Comparison of ENCODE assay signal across 29 cellular contexts in the genomic region with DNA sequence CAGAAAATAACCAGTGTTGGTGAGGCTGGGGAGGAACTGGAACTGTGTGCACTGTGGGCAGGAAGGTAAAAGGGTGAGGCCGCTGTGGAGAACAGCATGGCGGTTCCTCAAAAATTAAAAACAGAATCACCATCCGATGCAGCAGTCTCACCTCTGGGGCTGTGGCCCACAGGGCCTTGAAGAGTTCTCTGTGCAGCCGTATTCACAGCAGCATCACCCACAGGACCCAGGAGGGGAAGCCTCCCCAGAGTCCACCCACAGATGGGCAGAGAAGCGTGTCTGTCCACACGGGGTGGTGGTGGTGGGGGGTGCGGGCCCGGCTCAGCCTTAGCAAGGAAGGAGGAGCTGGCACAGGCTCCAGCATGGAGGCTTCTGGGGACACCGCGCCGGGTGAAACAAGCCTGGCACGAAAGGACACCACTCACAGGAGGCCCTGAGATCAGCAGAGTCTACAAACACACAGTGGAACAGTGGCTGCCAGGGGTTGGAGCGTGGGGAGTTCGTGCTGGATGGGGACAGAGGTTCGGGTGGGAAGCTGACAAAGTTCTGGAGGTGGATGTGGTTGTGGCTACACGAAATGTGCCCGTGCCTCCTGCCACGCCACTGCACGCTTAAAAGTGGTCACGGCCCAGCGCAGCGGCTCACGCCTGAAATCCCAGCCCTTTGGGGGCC. TPM values are rescaled to one million over a fixed set of nuclear protein-coding genes. Genes with fewer than 3 reads are reported as not detected.
DNase-seq lines count a peak whose midpoint lies in the region; ATAC-seq, FAIRE-seq and TF ChIP-seq lines count a peak whose summit lies in the region.
"Had no signal": no experiment of that assay in that cellular context is flagged by ENCODE, and none has a peak within 500 bp of the region (broad histone marks: within the 10 kb centered on the region; RNA-seq: fewer than 3 reads in every experiment).

No MANE protein-coding gene starts in this region.

- H4K20me1 ChIP-seq in K562 (replicated peaks; ENCODE audit: control insufficient read depth, insufficient read depth, low read length), result peaks cover 25% of the 10 kb centered on the region

- peaks cover 9% of the 10 kb centered on the region for H3K4me1 Mint-ChIP-seq in activated CD8-positive, alpha-beta T cell treated with anti-CD3 and anti-CD28 coated beads, Interleukin-2, amount 10 ng/mL, durations not matched to agents 7 days and 5 days (ENCODE audit: low read depth)
- H3K4me1 Mint-ChIP-seq: GM23338 had no signal

- no peaks in the 10 kb centered on the region for H3K36me3 Mint-ChIP-seq in activated CD8-positive, alpha-beta T cell treated with anti-CD3 and anti-CD28 coated beads, Interleukin-2, amount 10 ng/mL, durations not matched to agents 7 days and 5 days (ENCODE audit: low read depth)
- H3K36me3 Mint-ChIP-seq: CD4-positive, CD25-positive, alpha-beta regulatory T cell; naive thymus-derived CD4-positive, alpha-beta T cell had no signal

- no peaks in the 10 kb centered on the region for H3K9me3 Mint-ChIP-seq in activated CD8-positive, alpha-beta T cell treated with anti-CD3 and anti-CD28 coated beads, Interleukin-2, amount 10 ng/mL, durations not matched to agents 7 days and 5 days (ENCODE audit: insufficient read depth)
- H3K9me3 Mint-ChIP-seq: CD4-positive, CD25-positive, alpha-beta regulatory T cell; GM23338; naive thymus-derived CD4-positive, alpha-beta T cell; T-helper 2 cell treated with Interferon-gamma antibody and Interleukin-4, amounts not matched to agents 5 μg/mL and 100 μg/mL, for 36 hours had no signal

- no peak overlapping the region for H3K4me2 ChIP-seq in K562 (ENCODE audit: insufficient read depth, low read length)
- H3K4me2 ChIP-seq: GM23338, KMS-11, SK-N-SH had no signal

- H2AFZ ChIP-seq in K562 (ENCODE audit: low read depth, low read length), result no peak overlapping the region
- H2AFZ ChIP-seq: GM23338 had no signal

- in situ Hi-C loops in K562 (cut with MboI), result loop anchor here (10.0 kb wide), 1 partner anchor 185 kb away; a partner anchor contains a TSS

- no peak for FAIRE-seq in K562 (lab: Jason Lieb, UNC)
- FAIRE-seq: islet of Langerhans, small intestine had no signal

- 25% methylated on average over 23 of the region's 23 CpGs for WGBS in K562 (ENCODE audit: insufficient coverage, low coverage, missing lambda C conversion rate)

- H3K27ac Mint-ChIP-seq in activated CD8-positive, alpha-beta T cell treated with anti-CD3 and anti-CD28 coated beads, Interleukin-2, amount 10 ng/mL, durations not matched to agents 7 days and 5 days, result no peak overlapping the region
- H3K27ac Mint-ChIP-seq: CD4-positive, CD25-positive, alpha-beta regulatory T cell; GM23338; T-helper 2 cell treated with Interferon-gamma antibody and Interleukin-4, amounts not matched to agents 5 μg/mL and 100 μg/mL, for 36 hours had no signal

- intact Hi-C loops in Right ventricle myocardium inferior (cut with DNase I), result loop anchor here (5.0 kb wide), 2 partner anchors 53 to 63 kb away; no protein-coding TSS in a partner anchor
- intact Hi-C loops in left ventricle myocardium inferior (cut with micrococcal nuclease), result loop anchor here (5.0 kb wide), 1 partner anchor 183 kb away; no protein-coding TSS in a partner anchor
- intact Hi-C loops in K562 (cut with micrococcal nuclease), result loop anchor here (10.0 kb wide), 1 partner anchor 65 kb away; no protein-coding TSS in a partner anchor
- intact Hi-C loops in mucosa of descending colon (cut with DNase I, micrococcal nuclease), result loop anchor here in 1 of 2 donors (5.0 kb wide), 1 partner anchor 183 kb away; no protein-coding TSS in a partner anchor
- intact Hi-C loops in upper lobe of right lung (cut with DNase I), result loop anchor here (5.0 kb wide), 1 partner anchor 183 kb away; no protein-coding TSS in a partner anchor

- no peaks in the 10 kb centered on the region for H3K27me3 Mint-ChIP-seq in activated CD8-positive, alpha-beta T cell treated with anti-CD3 and anti-CD28 coated beads, Interleukin-2, amount 10 ng/mL, durations not matched to agents 7 days and 5 days (ENCODE audit: low read depth)
- H3K27me3 Mint-ChIP-seq: CD4-positive, CD25-positive, alpha-beta regulatory T cell; naive thymus-derived CD4-positive, alpha-beta T cell; progenitor cell of endocrine pancreas had no signal

- H3K27me3 ChIP-seq in left ventricle myocardium inferior (ENCODE audit: low read depth) (no peaks in the 10 kb centered on the region), K562 (ENCODE audit: control insufficient read depth in 2 of 2, insufficient read depth in 2 of 2, low read length in 2 of 2) (peaks cover 34 to 68% of the 10 kb centered on the region in 2 experiments; a peak in 4 of 5 replicates), upper lobe of right lung (no peaks in the 10 kb centered on the region)
- H3K27me3 ChIP-seq: Peyer's patch, vagina had no signal

- no peak for TF ChIP-seq RAD21 in K562 (CRISPR knock-in tag; conservative IDR thresholded peaks at IDR 0.05 in 1 of 2, IDR thresholded peaks at IDR 0.05 in 1 of 2)

- peak; percentile 34 for DNase-seq in Right ventricle myocardium inferior (ENCODE audit: missing footprints)
- DNase-seq in left ventricle myocardium inferior, result no peak
- DNase-seq in K562 (ENCODE audit: extremely low read depth in 1 of 4, low spot score in 3 of 4), result no peak
- DNase-seq in mucosa of descending colon, result peak in 2 of 3 donors; percentile 17 to 47
- peak; percentile 65 for DNase-seq in upper lobe of right lung
- DNase-seq in NCI-H510A treated with DMSO at 0.1 percent for 48 hours (lab: John Stamatoyannopoulos, UW), result no peak
- DNase-seq in activated CD8-positive, alpha-beta T cell treated with anti-CD3 and anti-CD28 coated beads, Interleukin-2, amount 10 ng/mL, durations not matched to agents 7 days and 5 days, result no peak
- DNase-seq: activated CD4-positive, alpha-beta T cell treated with anti-CD3 and anti-CD28 coated beads, Interleukin-2, amount 50 U/mL, for 4 hours; activated T-cell treated with anti-CD3 and anti-CD28 coated beads for 4 hours; CD4-positive, CD25-positive, alpha-beta regulatory T cell; central memory CD4-positive, alpha-beta T cell; foreskin fibroblast; GDM1; hippocampal formation; mesenchymal stem cell; NCI-H1048; NCI-H1930; SK-N-SH; small intestine; stimulated activated CD4-positive, alpha-beta T cell treated with anti-CD3 and anti-CD28 coated beads, Interleukin-4, amount 100 ng/mL, for 24 hours had no signal

- TF ChIP-seq CTCF in left ventricle myocardium inferior (IDR thresholded peaks at IDR 0.05; ENCODE audit: borderline replicate concordance) (no peak), K562 (IDR thresholded peaks at IDR 0.05 in 2 of 3, conservative IDR thresholded peaks at IDR 0.05 in 1 of 3; ENCODE audit: insufficient read depth in 2 of 3, low read depth in 1 of 3, low read length in 3 of 3) (no peak), mucosa of descending colon (IDR thresholded peaks at IDR 0.05) (no peak), upper lobe of right lung (IDR thresholded peaks at IDR 0.05) (no peak)

- H3K4me1 ChIP-seq in left ventricle myocardium inferior, result peaks cover 13% of the 10 kb centered on the region
- H3K4me1 ChIP-seq in K562 (replicated peaks in 1 of 2; ENCODE audit: control insufficient read depth in 2 of 2, insufficient read depth in 2 of 2, low read length in 2 of 2), result peaks cover 0 to 63% of the 10 kb centered on the region in 2 experiments; a peak in 2 of 5 replicates
- H3K4me1 ChIP-seq in mucosa of descending colon (ENCODE audit: low read depth), result no peaks in the 10 kb centered on the region
- H3K4me1 ChIP-seq in upper lobe of right lung, result peaks cover 5% of the 10 kb centered on the region

- no peak for TF ChIP-seq POLR2A in K562 (conservative IDR thresholded peaks at IDR 0.05)

- H3K9me3 ChIP-seq in left ventricle myocardium inferior (replicated peaks) (no peaks in the 10 kb centered on the region), K562 (replicated peaks; ENCODE audit: control insufficient read depth, insufficient read depth, low read depth, low read length) (no peaks in the 10 kb centered on the region), mucosa of descending colon (no peaks in the 10 kb centered on the region), upper lobe of right lung (no peaks in the 10 kb centered on the region)
- H3K9me3 ChIP-seq: Peyer's patch, SK-N-SH, vagina had no signal

- H3K4me3 ChIP-seq in left ventricle myocardium inferior, result no peak overlapping the region
- no peak overlapping the region for H3K4me3 ChIP-seq in K562
- no peak overlapping the region for H3K4me3 ChIP-seq in mucosa of descending colon
- no peak overlapping the region for H3K4me3 ChIP-seq in upper lobe of right lung
- H3K4me3 ChIP-seq: GM23338, Peyer's patch, vagina had no signal

- H3K9me1 ChIP-seq in K562 (ENCODE audit: control insufficient read depth, insufficient read depth, low read length), result no peaks in the 10 kb centered on the region

- CTCF ChIA-PET in K562 (lab: Yijun Ruan, JAX; ENCODE audit: low intra/inter-chr PET ratio), result interaction anchor here (1.6 kb wide), 1 partner anchor 184 kb away, joined by 4 read pairs; no protein-coding TSS in a partner anchor
- CTCF ChIA-PET in activated CD8-positive, alpha-beta T cell treated with anti-CD3 and anti-CD28 coated beads, Interleukin-2, amount 10 ng/mL, durations not matched to agents 7 days and 5 days (lab: Charles Lee), result interaction anchor here (1.6 to 7.2 kb wide), 6 partner anchors 11 to 205 kb away, joined by 3 to 259 read pairs (median 10); a partner anchor contains a TSS

- no peak for TF ChIP-seq EP300 in K562 (IDR thresholded peaks at IDR 0.05; ENCODE audit: low read length)

- no peaks in the 10 kb centered on the region for H3K36me3 ChIP-seq in left ventricle myocardium inferior
- H3K36me3 ChIP-seq in K562 (ENCODE audit: control insufficient read depth, insufficient read depth, low read length), result no peaks in the 10 kb centered on the region
- H3K36me3 ChIP-seq in mucosa of descending colon (ENCODE audit: low read depth), result no peaks in the 10 kb centered on the region
- H3K36me3 ChIP-seq in upper lobe of right lung, result no peaks in the 10 kb centered on the region
- H3K36me3 ChIP-seq: Peyer's patch, vagina had no signal

- H3K9ac ChIP-seq in K562 (ENCODE audit: insufficient read depth in 1 of 2, low read depth in 2 of 2, low read length in 2 of 2), result no peak overlapping the region
- H3K9ac ChIP-seq: KMS-11, SK-N-SH had no signal

- POLR2A ChIA-PET in K562 (lab: Yijun Ruan, JAX), result interaction anchor here (0.9 to 1.3 kb wide), 2 partner anchors 63 to 189 kb away, joined by 3 to 4 read pairs; no protein-coding TSS in a partner anchor
- POLR2A ChIA-PET in activated CD8-positive, alpha-beta T cell treated with anti-CD3 and anti-CD28 coated beads, Interleukin-2, amount 10 ng/mL, durations not matched to agents 7 days and 5 days (lab: Charles Lee), result interaction anchor here (0.9 kb wide), 1 partner anchor 12 kb away, joined by 4 read pairs; a partner anchor contains a TSS

- no TSS peak for BruUV-seq in K562 (replicated peaks; lab: Mats Ljungman, UMichigan)

- no peaks in the 10 kb centered on the region for H3K79me2 ChIP-seq in K562 (ENCODE audit: control insufficient read depth, insufficient read depth, low read length)

- H3K4me3 Mint-ChIP-seq in activated CD8-positive, alpha-beta T cell treated with anti-CD3 and anti-CD28 coated beads, Interleukin-2, amount 10 ng/mL, durations not matched to agents 7 days and 5 days, result no peak overlapping the region
- H3K4me3 Mint-ChIP-seq: CD4-positive, CD25-positive, alpha-beta regulatory T cell; GM23338; T-helper 2 cell treated with Interferon-gamma antibody and Interleukin-4, amounts not matched to agents 5 μg/mL and 100 μg/mL, for 36 hours had no signal

- H3K27ac ChIP-seq in left ventricle myocardium inferior (replicated peaks) (no peak overlapping the region), K562 (ENCODE audit: extremely low read depth, low read depth, low read length) (no peak overlapping the region), upper lobe of right lung (no peak overlapping the region)
- H3K27ac ChIP-seq: KMS-11, Peyer's patch had no signal

- ATAC-seq in Right ventricle myocardium inferior (no peak), K562 (no peak), mucosa of descending colon (no peak), upper lobe of right lung (no peak), GM21786 (IDR thresholded peaks at IDR 0.05; ENCODE audit: unreplicated experiment) (no peak)
- no peak for ATAC-seq in activated CD8-positive, alpha-beta T cell treated with anti-CD3 and anti-CD28 coated beads, Interleukin-2, amount 10 ng/mL, durations not matched to agents 7 days and 5 days
- ATAC-seq: GM23338; naive thymus-derived CD4-positive, alpha-beta T cell had no signal

RNA-seq across cellular contexts. Expression of a gene that starts 11.5 kb away (rescaled TPM):
- total RNA-seq in Right ventricle myocardium inferior (4.9 TPM), left ventricle myocardium inferior (4.5 TPM), K562 (2014; rRNA removed) (6.1 and 9.3 TPM in 2 replicates), K562 (2014; rRNA removed; fragmentation: Illumina TruSeq; extraction: Trizol) (2.3 and 2.9 TPM in 2 replicates), K562 (2015; rRNA removed; fragmentation: Illumina TruSeq; extraction: Trizol) (4.7 and 5.5 TPM in 2 replicates), K562 (2021) (5.1 and 7.6 TPM in 2 replicates), mucosa of descending colon (10 to 100 TPM; 13.1 to 17.4 (median 13.4) TPM), upper lobe of right lung (9.0 TPM)
- total RNA-seq in K562 (2011; cell fraction: chromatin; rRNA removed; ENCODE audit: low replicate concordance), result 24.9 and 49.4 TPM in 2 replicates
- total RNA-seq in K562 (2011; cell fraction: nucleolus; rRNA removed), result 26.6 and 36.7 TPM in 2 replicates
- 26.9 and 29.6 TPM in 2 replicates for total RNA-seq in K562 (2011; cell fraction: nucleoplasm; rRNA removed)
- polyA plus RNA-seq in K562 (2011; rRNA removed) (3.9 and 4.4 TPM in 2 replicates), K562 (2014; fragmentation: Illumina TruSeq; extraction: Trizol) (1.8 and 2.7 TPM in 2 replicates), K562 (2014; fragmentation: Nextera tagmentation; extraction: Ambion mirVana) (under 1 TPM; 0.24 to 0.35 TPM), K562 (2014; rRNA removed) (4.2 and 5.8 TPM in 2 replicates)
- 4.3 and 4.7 TPM in 2 replicates for polyA plus RNA-seq in K562 (2011; cell fraction: cytosol; rRNA removed)
- polyA plus RNA-seq in K562 (2011; cell fraction: nucleus; rRNA removed), result 10.6 and 16.9 TPM in 2 replicates
- polyA plus RNA-seq in K562 (2012), result 3.6 and 6.3 TPM in 2 replicates
- polyA minus RNA-seq in K562 (2011; rRNA and poly(A)+ RNA removed), result 5.5 and 9.6 TPM in 2 replicates
- polyA minus RNA-seq in K562 (2011; cell fraction: cytosol; rRNA and poly(A)+ RNA removed), result 4.8 and 5.6 TPM in 2 replicates
- 11.7 and 12.0 TPM in 2 replicates for polyA minus RNA-seq in K562 (2011; cell fraction: nucleus; rRNA and poly(A)+ RNA removed)
- total RNA-seq in activated CD8-positive, alpha-beta T cell treated with anti-CD3 and anti-CD28 coated beads, Interleukin-2, amount 10 ng/mL, durations not matched to agents 7 days and 5 days, result 1 to 10 TPM; 6.2 to 7.9 TPM

RNA-seq across cellular contexts. Expression of a gene that starts 11.8 kb away (rescaled TPM):
- total RNA-seq in Right ventricle myocardium inferior, result 85.8 TPM
- 80.5 TPM for total RNA-seq in left ventricle myocardium inferior
- total RNA-seq in K562 (2011; cell fraction: chromatin; rRNA removed; ENCODE audit: low replicate concordance), result 270 and 338 TPM in 2 replicates
- 175 and 181 TPM in 2 replicates for total RNA-seq in K562 (2011; cell fraction: nucleolus; rRNA removed)
- total RNA-seq in K562 (2011; cell fraction: nucleoplasm; rRNA removed), result 289 and 345 TPM in 2 replicates
- 63.1 and 109 TPM in 2 replicates for total RNA-seq in K562 (2014; rRNA removed)
- 183 and 211 TPM in 2 replicates for total RNA-seq in K562 (2014; rRNA removed; fragmentation: Illumina TruSeq; extraction: Trizol)
- 146 and 153 TPM in 2 replicates for total RNA-seq in K562 (2015; rRNA removed; fragmentation: Illumina TruSeq; extraction: Trizol)
- total RNA-seq in K562 (2021), result 219 and 235 TPM in 2 replicates
- polyA plus RNA-seq in K562 (2011; rRNA removed), result 316 and 354 TPM in 2 replicates
- polyA plus RNA-seq in K562 (2011; cell fraction: cytosol; rRNA removed), result 218 and 437 TPM in 2 replicates
- polyA plus RNA-seq in K562 (2011; cell fraction: nucleus; rRNA removed), result 267 and 372 TPM in 2 replicates
- polyA plus RNA-seq in K562 (2012), result 133 and 293 TPM in 2 replicates
- polyA plus RNA-seq in K562 (2014; fragmentation: Illumina TruSeq; extraction: Trizol), result 299 and 323 TPM in 2 replicates
- polyA plus RNA-seq in K562 (2014; fragmentation: Nextera tagmentation; extraction: Ambion mirVana), result 10 to 100 TPM; 19.6 to 34.5 TPM
- 216 and 249 TPM in 2 replicates for polyA plus RNA-seq in K562 (2014; rRNA removed)
- 304 and 371 TPM in 2 replicates for polyA minus RNA-seq in K562 (2011; rRNA and poly(A)+ RNA removed)
- polyA minus RNA-seq in K562 (2011; cell fraction: cytosol; rRNA and poly(A)+ RNA removed), result 79.7 and 109 TPM in 2 replicates
- 23.0 and 33.4 TPM in 2 replicates for polyA minus RNA-seq in K562 (2011; cell fraction: nucleus; rRNA and poly(A)+ RNA removed)
- total RNA-seq in mucosa of descending colon, result 100 to 1,000 TPM; 151 to 217 (median 193) TPM
- 118 TPM for total RNA-seq in upper lobe of right lung
- total RNA-seq in activated CD8-positive, alpha-beta T cell treated with anti-CD3 and anti-CD28 coated beads, Interleukin-2, amount 10 ng/mL, durations not matched to agents 7 days and 5 days, result 100 to 1,000 TPM; 148 to 151 TPM

RNA-seq across cellular contexts. Expression of a gene that starts 32.5 kb away (rescaled TPM):
- total RNA-seq in Right ventricle myocardium inferior (14.5 TPM), left ventricle myocardium inferior (15.8 TPM), K562 (2014; rRNA removed) (24.5 and 26.2 TPM in 2 replicates), K562 (2014; rRNA removed; fragmentation: Illumina TruSeq; extraction: Trizol) (5.6 and 5.7 TPM in 2 replicates), K562 (2015; rRNA removed; fragmentation: Illumina TruSeq; extraction: Trizol) (8.4 and 9.3 TPM in 2 replicates), K562 (2021) (18.2 and 18.7 TPM in 2 replicates), mucosa of descending colon (10 to 100 TPM; 13.4 to 20.4 (median 18.4) TPM), upper lobe of right lung (14.6 TPM)
- 13.3 and 27.8 TPM in 2 replicates for total RNA-seq in K562 (2011; cell fraction: chromatin; rRNA removed; ENCODE audit: low replicate concordance)
- 23.4 and 30.4 TPM in 2 replicates for total RNA-seq in K562 (2011; cell fraction: nucleolus; rRNA removed)
- 18.3 and 19.9 TPM in 2 replicates for total RNA-seq in K562 (2011; cell fraction: nucleoplasm; rRNA removed)
- polyA plus RNA-seq in K562 (2011; rRNA removed) (8.7 and 9.4 TPM in 2 replicates), K562 (2014; fragmentation: Illumina TruSeq; extraction: Trizol) (6.4 and 10.6 TPM in 2 replicates), K562 (2014; fragmentation: Nextera tagmentation; extraction: Ambion mirVana) (under 1 TPM; 0.03 to 0.11 TPM), K562 (2014; rRNA removed) (18.8 and 22.5 TPM in 2 replicates)
- polyA plus RNA-seq in K562 (2011; cell fraction: cytosol; rRNA removed), result 9.6 and 19.3 TPM in 2 replicates
- 18.8 and 28.5 TPM in 2 replicates for polyA plus RNA-seq in K562 (2011; cell fraction: nucleus; rRNA removed)
- polyA plus RNA-seq in K562 (2012), result 9.3 and 13.4 TPM in 2 replicates
- 3.5 and 3.9 TPM in 2 replicates for polyA minus RNA-seq in K562 (2011; rRNA and poly(A)+ RNA removed)
- polyA minus RNA-seq in K562 (2011; cell fraction: cytosol; rRNA and poly(A)+ RNA removed), result 5.4 and 14.7 TPM in 2 replicates
- 11.1 and 14.0 TPM in 2 replicates for polyA minus RNA-seq in K562 (2011; cell fraction: nucleus; rRNA and poly(A)+ RNA removed)
- 10 to 100 TPM; 10.3 to 12.3 TPM for total RNA-seq in activated CD8-positive, alpha-beta T cell treated with anti-CD3 and anti-CD28 coated beads, Interleukin-2, amount 10 ng/mL, durations not matched to agents 7 days and 5 days

Comparison
In these comparisons a context has a peak if more than half of its experiments do, and no peak if none do; other contexts are left out.
1. DNase-seq: peak in Right ventricle myocardium inferior (single experiment), mucosa of descending colon (2 of 3) and upper lobe of right lung (single experiment); none in left ventricle myocardium inferior (single experiment), K562 (0 of 4), NCI-H510A treated with DMSO at 0.1 percent for 48 hours (single experiment) and activated CD8-positive, alpha-beta T cell treated with anti-CD3 and anti-CD28 coated beads, Interleukin-2, amount 10 ng/mL, durations not matched to agents 7 days and 5 days (single experiment).